Comparison of ENCODE assay signal across 1 cellular context in genomic region chr9:124511891-124512805, GRCh38.
TF ChIP-seq lines count a peak whose summit lies in the region.

No MANE protein-coding gene starts in this region.

TF ChIP-seq in HepG2, 621 proteins besides CTCF, POLR2A, EP300 and RAD21 (continued from another document and continues in another):
- TF ChIP-seq, protein P1, sequence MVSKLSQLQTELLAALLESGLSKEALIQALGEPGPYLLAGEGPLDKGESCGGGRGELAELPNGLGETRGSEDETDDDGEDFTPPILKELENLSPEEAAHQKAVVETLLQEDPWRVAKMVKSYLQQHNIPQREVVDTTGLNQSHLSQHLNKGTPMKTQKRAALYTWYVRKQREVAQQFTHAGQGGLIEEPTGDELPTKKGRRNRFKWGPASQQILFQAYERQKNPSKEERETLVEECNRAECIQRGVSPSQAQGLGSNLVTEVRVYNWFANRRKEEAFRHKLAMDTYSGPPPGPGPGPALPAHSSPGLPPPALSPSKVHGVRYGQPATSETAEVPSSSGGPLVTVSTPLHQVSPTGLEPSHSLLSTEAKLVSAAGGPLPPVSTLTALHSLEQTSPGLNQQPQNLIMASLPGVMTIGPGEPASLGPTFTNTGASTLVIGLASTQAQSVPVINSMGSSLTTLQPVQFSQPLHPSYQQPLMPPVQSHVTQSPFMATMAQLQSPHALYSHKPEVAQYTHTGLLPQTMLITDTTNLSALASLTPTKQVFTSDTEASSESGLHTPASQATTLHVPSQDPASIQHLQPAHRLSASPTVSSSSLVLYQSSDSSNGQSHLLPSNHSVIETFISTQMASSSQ (IDR thresholded peaks at IDR 0.05; ENCODE audit: low read depth), result no peak
- TF ChIP-seq, protein P1 (CRISPR knock-in tag; IDR thresholded peaks at IDR 0.05; ENCODE audit: borderline replicate concordance), result peak; percentile 53; the same call in 1 of the 2 replicates
- TF ChIP-seq ZNF766 (CRISPR knock-in tag; IDR thresholded peaks at IDR 0.05; ENCODE audit: borderline replicate concordance) (no peak), ISL2 (CRISPR knock-in tag; IDR thresholded peaks at IDR 0.05) (peak; percentile 61; the same call in 1 of the 2 replicates), HOXD1 (CRISPR knock-in tag; IDR thresholded peaks at IDR 0.05) (0 out of 2 replicates have a peak, but pooled peaks have one; percentile 52), FOXJ3 (CRISPR knock-in tag; IDR thresholded peaks at IDR 0.05; ENCODE audit: borderline replicate concordance) (no peak), NFIB (CRISPR knock-in tag; IDR thresholded peaks at IDR 0.05; ENCODE audit: borderline replicate concordance) (no peak), NCOR1 (IDR thresholded peaks at IDR 0.05; ENCODE audit: borderline replicate concordance, low read length) (no peak; the same call in 1 of the 2 replicates), SNAI1 (CRISPR knock-in tag; IDR thresholded peaks at IDR 0.05; ENCODE audit: borderline replicate concordance) (no peak), ZNF598 (CRISPR knock-in tag; IDR thresholded peaks at IDR 0.05; ENCODE audit: borderline replicate concordance) (no peak), FIP1L1 (IDR thresholded peaks at IDR 0.05; ENCODE audit: borderline replicate concordance, insufficient read depth, low read depth, low read length) (no peak), SIX1 (CRISPR knock-in tag; IDR thresholded peaks at IDR 0.05; ENCODE audit: borderline replicate concordance) (no peak), ZNF563 (CRISPR knock-in tag; IDR thresholded peaks at IDR 0.05) (no peak; the same call in 1 of the 2 replicates), MZF1 (CRISPR knock-in tag; IDR thresholded peaks at IDR 0.05; ENCODE audit: borderline replicate concordance) (0 out of 2 replicates have a peak, but pooled peaks have one; percentile 54), CREM (IDR thresholded peaks at IDR 0.05) (no peak), CREM (CRISPR knock-in tag; IDR thresholded peaks at IDR 0.05) (no peak), ZBTB42 (CRISPR knock-in tag; IDR thresholded peaks at IDR 0.05) (peak; percentile 100), ZFP41 (CRISPR knock-in tag; IDR thresholded peaks at IDR 0.05; ENCODE audit: borderline replicate concordance) (no peak), KAT2B (IDR thresholded peaks at IDR 0.05; ENCODE audit: borderline replicate concordance, low read depth, low read length) (no peak), CEBPB (IDR thresholded peaks at IDR 0.05; ENCODE audit: borderline replicate concordance, low read depth, low read length) (no peak), ZNF460 (CRISPR knock-in tag; IDR thresholded peaks at IDR 0.05; ENCODE audit: borderline replicate concordance) (no peak), ZNF879 (CRISPR knock-in tag; IDR thresholded peaks at IDR 0.05) (no peak), GZF1 (CRISPR knock-in tag; IDR thresholded peaks at IDR 0.05) (0 out of 2 replicates have a peak, but pooled peaks have one; percentile 7), ZNF850 (CRISPR knock-in tag; conservative IDR thresholded peaks at IDR 0.05) (no peak), SRSF1 (optimal IDR thresholded peaks at IDR 0.05; ENCODE audit: low read depth, low read length) (peak; percentile 59), FOXA3 (CRISPR knock-in tag; IDR thresholded peaks at IDR 0.05) (peak; percentile 62), CEBPG (CRISPR knock-in tag; IDR thresholded peaks at IDR 0.05) (peak; percentile 32; the same call in 1 of the 2 replicates), ZNF24 (IDR thresholded peaks at IDR 0.05) (no peak), ZNF225 (CRISPR knock-in tag; IDR thresholded peaks at IDR 0.05) (no peak), HDAC1 (CRISPR knock-in tag; IDR thresholded peaks at IDR 0.05) (peak; percentile 78; the same call in 1 of the 2 replicates), EHMT2 (IDR thresholded peaks at IDR 0.05; ENCODE audit: borderline replicate concordance, low read depth, low read length) (no peak), GATAD1 (CRISPR knock-in tag; IDR thresholded peaks at IDR 0.05) (peak; percentile 35; the same call in 1 of the 2 replicates), ZNF253 (CRISPR knock-in tag; IDR thresholded peaks at IDR 0.05; ENCODE audit: borderline replicate concordance) (no peak), ZNF382 (CRISPR knock-in tag; IDR thresholded peaks at IDR 0.05; ENCODE audit: borderline replicate concordance) (no peak), ZNF788 (CRISPR knock-in tag; IDR thresholded peaks at IDR 0.05; ENCODE audit: borderline replicate concordance) (peak; percentile 90; the same call in 1 of the 2 replicates), MAZ (IDR thresholded peaks at IDR 0.05; ENCODE audit: borderline replicate concordance, low read depth, low read length) (0 out of 2 replicates have a peak, but pooled peaks have one; percentile 4), MAZ (CRISPR knock-in tag; IDR thresholded peaks at IDR 0.05; ENCODE audit: low read depth) (peak; percentile 32; the same call in 1 of the 2 replicates), SMARCE1 (IDR thresholded peaks at IDR 0.05; ENCODE audit: borderline replicate concordance) (no peak)
- TF ChIP-seq, protein P2, sequence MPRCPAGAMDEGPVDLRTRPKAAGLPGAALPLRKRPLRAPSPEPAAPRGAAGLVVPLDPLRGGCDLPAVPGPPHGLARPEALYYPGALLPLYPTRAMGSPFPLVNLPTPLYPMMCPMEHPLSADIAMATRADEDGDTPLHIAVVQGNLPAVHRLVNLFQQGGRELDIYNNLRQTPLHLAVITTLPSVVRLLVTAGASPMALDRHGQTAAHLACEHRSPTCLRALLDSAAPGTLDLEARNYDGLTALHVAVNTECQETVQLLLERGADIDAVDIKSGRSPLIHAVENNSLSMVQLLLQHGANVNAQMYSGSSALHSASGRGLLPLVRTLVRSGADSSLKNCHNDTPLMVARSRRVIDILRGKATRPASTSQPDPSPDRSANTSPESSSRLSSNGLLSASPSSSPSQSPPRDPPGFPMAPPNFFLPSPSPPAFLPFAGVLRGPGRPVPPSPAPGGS (CRISPR knock-in tag; IDR thresholded peaks at IDR 0.05), result no peak
- TF ChIP-seq, protein P3, sequence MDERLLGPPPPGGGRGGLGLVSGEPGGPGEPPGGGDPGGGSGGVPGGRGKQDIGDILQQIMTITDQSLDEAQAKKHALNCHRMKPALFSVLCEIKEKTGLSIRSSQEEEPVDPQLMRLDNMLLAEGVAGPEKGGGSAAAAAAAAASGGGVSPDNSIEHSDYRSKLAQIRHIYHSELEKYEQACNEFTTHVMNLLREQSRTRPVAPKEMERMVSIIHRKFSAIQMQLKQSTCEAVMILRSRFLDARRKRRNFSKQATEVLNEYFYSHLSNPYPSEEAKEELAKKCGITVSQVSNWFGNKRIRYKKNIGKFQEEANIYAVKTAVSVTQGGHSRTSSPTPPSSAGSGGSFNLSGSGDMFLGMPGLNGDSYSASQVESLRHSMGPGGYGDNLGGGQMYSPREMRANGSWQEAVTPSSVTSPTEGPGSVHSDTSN (CRISPR knock-in tag; IDR thresholded peaks at IDR 0.05), result no peak
- TF ChIP-seq, protein P4, sequence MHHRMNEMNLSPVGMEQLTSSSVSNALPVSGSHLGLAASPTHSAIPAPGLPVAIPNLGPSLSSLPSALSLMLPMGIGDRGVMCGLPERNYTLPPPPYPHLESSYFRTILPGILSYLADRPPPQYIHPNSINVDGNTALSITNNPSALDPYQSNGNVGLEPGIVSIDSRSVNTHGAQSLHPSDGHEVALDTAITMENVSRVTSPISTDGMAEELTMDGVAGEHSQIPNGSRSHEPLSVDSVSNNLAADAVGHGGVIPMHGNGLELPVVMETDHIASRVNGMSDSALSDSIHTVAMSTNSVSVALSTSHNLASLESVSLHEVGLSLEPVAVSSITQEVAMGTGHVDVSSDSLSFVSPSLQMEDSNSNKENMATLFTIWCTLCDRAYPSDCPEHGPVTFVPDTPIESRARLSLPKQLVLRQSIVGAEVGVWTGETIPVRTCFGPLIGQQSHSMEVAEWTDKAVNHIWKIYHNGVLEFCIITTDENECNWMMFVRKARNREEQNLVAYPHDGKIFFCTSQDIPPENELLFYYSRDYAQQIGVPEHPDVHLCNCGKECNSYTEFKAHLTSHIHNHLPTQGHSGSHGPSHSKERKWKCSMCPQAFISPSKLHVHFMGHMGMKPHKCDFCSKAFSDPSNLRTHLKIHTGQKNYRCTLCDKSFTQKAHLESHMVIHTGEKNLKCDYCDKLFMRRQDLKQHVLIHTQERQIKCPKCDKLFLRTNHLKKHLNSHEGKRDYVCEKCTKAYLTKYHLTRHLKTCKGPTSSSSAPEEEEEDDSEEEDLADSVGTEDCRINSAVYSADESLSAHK (CRISPR knock-in tag; IDR thresholded peaks at IDR 0.05; ENCODE audit: borderline replicate concordance), result no peak
- TF ChIP-seq, protein P5, sequence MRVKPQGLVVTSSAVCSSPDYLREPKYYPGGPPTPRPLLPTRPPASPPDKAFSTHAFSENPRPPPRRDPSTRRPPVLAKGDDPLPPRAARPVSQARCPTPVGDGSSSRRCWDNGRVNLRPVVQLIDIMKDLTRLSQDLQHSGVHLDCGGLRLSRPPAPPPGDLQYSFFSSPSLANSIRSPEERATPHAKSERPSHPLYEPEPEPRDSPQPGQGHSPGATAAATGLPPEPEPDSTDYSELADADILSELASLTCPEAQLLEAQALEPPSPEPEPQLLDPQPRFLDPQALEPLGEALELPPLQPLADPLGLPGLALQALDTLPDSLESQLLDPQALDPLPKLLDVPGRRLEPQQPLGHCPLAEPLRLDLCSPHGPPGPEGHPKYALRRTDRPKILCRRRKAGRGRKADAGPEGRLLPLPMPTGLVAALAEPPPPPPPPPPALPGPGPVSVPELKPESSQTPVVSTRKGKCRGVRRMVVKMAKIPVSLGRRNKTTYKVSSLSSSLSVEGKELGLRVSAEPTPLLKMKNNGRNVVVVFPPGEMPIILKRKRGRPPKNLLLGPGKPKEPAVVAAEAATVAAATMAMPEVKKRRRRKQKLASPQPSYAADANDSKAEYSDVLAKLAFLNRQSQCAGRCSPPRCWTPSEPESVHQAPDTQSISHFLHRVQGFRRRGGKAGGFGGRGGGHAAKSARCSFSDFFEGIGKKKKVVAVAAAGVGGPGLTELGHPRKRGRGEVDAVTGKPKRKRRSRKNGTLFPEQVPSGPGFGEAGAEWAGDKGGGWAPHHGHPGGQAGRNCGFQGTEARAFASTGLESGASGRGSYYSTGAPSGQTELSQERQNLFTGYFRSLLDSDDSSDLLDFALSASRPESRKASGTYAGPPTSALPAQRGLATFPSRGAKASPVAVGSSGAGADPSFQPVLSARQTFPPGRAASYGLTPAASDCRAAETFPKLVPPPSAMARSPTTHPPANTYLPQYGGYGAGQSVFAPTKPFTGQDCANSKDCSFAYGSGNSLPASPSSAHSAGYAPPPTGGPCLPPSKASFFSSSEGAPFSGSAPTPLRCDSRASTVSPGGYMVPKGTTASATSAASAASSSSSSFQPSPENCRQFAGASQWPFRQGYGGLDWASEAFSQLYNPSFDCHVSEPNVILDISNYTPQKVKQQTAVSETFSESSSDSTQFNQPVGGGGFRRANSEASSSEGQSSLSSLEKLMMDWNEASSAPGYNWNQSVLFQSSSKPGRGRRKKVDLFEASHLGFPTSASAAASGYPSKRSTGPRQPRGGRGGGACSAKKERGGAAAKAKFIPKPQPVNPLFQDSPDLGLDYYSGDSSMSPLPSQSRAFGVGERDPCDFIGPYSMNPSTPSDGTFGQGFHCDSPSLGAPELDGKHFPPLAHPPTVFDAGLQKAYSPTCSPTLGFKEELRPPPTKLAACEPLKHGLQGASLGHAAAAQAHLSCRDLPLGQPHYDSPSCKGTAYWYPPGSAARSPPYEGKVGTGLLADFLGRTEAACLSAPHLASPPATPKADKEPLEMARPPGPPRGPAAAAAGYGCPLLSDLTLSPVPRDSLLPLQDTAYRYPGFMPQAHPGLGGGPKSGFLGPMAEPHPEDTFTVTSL (CRISPR knock-in tag; IDR thresholded peaks at IDR 0.05; ENCODE audit: borderline replicate concordance), result no peak; the same call in 1 of the 2 replicates
- TF ChIP-seq, protein P6, sequence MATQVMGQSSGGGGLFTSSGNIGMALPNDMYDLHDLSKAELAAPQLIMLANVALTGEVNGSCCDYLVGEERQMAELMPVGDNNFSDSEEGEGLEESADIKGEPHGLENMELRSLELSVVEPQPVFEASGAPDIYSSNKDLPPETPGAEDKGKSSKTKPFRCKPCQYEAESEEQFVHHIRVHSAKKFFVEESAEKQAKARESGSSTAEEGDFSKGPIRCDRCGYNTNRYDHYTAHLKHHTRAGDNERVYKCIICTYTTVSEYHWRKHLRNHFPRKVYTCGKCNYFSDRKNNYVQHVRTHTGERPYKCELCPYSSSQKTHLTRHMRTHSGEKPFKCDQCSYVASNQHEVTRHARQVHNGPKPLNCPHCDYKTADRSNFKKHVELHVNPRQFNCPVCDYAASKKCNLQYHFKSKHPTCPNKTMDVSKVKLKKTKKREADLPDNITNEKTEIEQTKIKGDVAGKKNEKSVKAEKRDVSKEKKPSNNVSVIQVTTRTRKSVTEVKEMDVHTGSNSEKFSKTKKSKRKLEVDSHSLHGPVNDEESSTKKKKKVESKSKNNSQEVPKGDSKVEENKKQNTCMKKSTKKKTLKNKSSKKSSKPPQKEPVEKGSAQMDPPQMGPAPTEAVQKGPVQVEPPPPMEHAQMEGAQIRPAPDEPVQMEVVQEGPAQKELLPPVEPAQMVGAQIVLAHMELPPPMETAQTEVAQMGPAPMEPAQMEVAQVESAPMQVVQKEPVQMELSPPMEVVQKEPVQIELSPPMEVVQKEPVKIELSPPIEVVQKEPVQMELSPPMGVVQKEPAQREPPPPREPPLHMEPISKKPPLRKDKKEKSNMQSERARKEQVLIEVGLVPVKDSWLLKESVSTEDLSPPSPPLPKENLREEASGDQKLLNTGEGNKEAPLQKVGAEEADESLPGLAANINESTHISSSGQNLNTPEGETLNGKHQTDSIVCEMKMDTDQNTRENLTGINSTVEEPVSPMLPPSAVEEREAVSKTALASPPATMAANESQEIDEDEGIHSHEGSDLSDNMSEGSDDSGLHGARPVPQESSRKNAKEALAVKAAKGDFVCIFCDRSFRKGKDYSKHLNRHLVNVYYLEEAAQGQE (IDR thresholded peaks at IDR 0.05; ENCODE audit: borderline replicate concordance in 1 of 2, low read depth in 1 of 2, low read length in 2 of 2), result no peak
- TF ChIP-seq, protein P7, sequence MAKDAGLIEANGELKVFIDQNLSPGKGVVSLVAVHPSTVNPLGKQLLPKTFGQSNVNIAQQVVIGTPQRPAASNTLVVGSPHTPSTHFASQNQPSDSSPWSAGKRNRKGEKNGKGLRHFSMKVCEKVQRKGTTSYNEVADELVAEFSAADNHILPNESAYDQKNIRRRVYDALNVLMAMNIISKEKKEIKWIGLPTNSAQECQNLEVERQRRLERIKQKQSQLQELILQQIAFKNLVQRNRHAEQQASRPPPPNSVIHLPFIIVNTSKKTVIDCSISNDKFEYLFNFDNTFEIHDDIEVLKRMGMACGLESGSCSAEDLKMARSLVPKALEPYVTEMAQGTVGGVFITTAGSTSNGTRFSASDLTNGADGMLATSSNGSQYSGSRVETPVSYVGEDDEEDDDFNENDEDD (CRISPR knock-in tag; IDR thresholded peaks at IDR 0.05; ENCODE audit: borderline replicate concordance), result peak; percentile 30; the same call in 1 of the 2 replicates
